Comparison of ENCODE assay signal across 8 cellular contexts in the genomic region with DNA sequence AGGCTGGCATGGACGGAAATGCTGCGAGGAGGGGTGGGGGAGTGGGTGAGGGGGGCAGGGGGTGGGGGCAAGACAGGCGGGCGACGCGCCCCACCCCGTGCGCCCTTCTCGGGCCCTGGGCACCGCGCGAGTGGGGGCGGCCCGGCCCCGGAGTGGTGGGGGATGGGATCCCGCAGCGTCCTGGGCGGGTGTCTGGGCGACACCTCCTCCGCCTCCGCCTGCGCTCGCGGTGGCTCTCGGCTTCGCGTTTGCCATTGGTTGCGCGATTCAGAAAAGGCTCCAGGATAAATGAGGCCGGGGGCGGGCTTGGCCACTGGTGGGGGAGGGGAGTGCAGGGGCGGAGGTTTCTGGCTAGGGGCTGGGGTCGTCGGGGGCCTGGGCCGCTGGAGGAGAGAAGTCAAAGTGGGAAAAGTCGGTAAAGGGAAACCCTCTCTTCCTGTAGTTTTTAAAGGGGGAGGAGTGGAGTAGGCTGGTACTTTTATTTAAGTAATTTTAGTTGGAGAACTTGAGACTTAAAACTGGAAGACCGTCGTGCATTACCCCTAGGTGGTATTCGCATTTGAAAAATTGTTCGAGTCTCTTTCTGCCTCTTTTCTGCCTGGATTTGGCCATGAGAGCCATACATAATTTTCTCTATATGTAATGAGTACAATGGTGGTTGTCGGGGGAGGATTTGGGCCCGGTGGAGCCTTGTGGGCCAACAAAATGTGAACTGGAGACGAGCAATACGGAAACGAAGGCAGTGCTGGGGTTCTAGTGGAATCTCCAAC. TPM values are rescaled to one million over a fixed set of nuclear protein-coding genes. Genes with fewer than 3 reads are reported as not detected.
A peak's percentile ranks its signal among the peaks of the same experiment; 100 is the strongest.
DNase-seq lines count a peak whose midpoint lies in the region; ATAC-seq and TF ChIP-seq lines count a peak whose summit lies in the region.

No MANE protein-coding gene starts in this region.

- H3K4me1 Mint-ChIP-seq in T-helper 2 cell treated with Interferon-gamma antibody and Interleukin-4, amounts not matched to agents 5 μg/mL and 100 μg/mL, for 36 hours (ENCODE audit: low read depth): peaks cover 49% of the 10 kb centered on the region

- H3K4me3 ChIP-seq in HCT116 (replicated peaks in 1 of 2; ENCODE audit: low read depth in 1 of 2, low read length in 2 of 2) (peak overlapping the region; percentile 75 to 77), epithelial cell of proximal tubule (ENCODE audit: low read depth, low read length) (peak overlapping the region; percentile 58), retinal pigment epithelial cell (ENCODE audit: low read length) (peak overlapping the region; percentile 75)

- peak overlapping the region; percentile 97 for H3K27ac ChIP-seq in HCT116 (ENCODE audit: low read depth, low read length)

- peaks cover 12% of the 10 kb centered on the region for H3K27me3 ChIP-seq in HCT116 (ENCODE audit: insufficient read depth, low read length)

- peaks cover 4% of the 10 kb centered on the region for H3K36me3 Mint-ChIP-seq in T-helper 2 cell treated with Interferon-gamma antibody and Interleukin-4, amounts not matched to agents 5 μg/mL and 100 μg/mL, for 36 hours (ENCODE audit: low read depth)

- no peak for TF ChIP-seq RAD21 in HCT116 (IDR thresholded peaks at IDR 0.05; ENCODE audit: low read depth)

- H3K79me2 ChIP-seq in HCT116 (ENCODE audit: insufficient read depth, low read length): peaks cover 60% of the 10 kb centered on the region

- H2AFZ ChIP-seq in HCT116 (ENCODE audit: low read depth, low read length, poor library complexity, severe bottlenecking): no peak overlapping the region

- H3K9me3 ChIP-seq in HCT116 (ENCODE audit: control insufficient read depth in 1 of 2, insufficient read depth in 1 of 2, low read depth in 1 of 2, low read length in 2 of 2): no peaks in the 10 kb centered on the region

- POLR2A ChIA-PET in HCT116 (lab: Charles Lee): no interaction called here

- H4K20me1 ChIP-seq in HCT116 (ENCODE audit: insufficient read depth): no peaks in the 10 kb centered on the region

- intact Hi-C loops in HCT116 (cut with micrococcal nuclease): loop anchor here (2.0 kb wide), 3 partner anchors 40 to 198 kb away; no protein-coding TSS in a partner anchor

- H3K4me1 ChIP-seq in HCT116 (ENCODE audit: control insufficient read depth in 1 of 2, insufficient read depth in 2 of 2, low read length in 2 of 2): peaks cover 35 to 49% of the 10 kb centered on the region in 2 experiments

- H3K4me2 ChIP-seq in HCT116 (ENCODE audit: low read length): peak overlapping the region; percentile 93

- in situ Hi-C loops in G401 (cut with HindIII; ENCODE audit: low sequenced_read_pairs): no loop called here

- H3K27me3 Mint-ChIP-seq in T-helper 2 cell treated with Interferon-gamma antibody and Interleukin-4, amounts not matched to agents 5 μg/mL and 100 μg/mL, for 36 hours (ENCODE audit: low read depth): peaks cover 34% of the 10 kb centered on the region

- H3K9me3 Mint-ChIP-seq in T-helper 2 cell treated with Interferon-gamma antibody and Interleukin-4, amounts not matched to agents 5 μg/mL and 100 μg/mL, for 36 hours: no peaks in the 10 kb centered on the region

- no peak for TF ChIP-seq POLR2A in HCT116 (IDR thresholded peaks at IDR 0.05; ENCODE audit: borderline replicate concordance, extremely low read depth, insufficient read depth, insufficient read length)

- peak overlapping the region; percentile 92 for H3K9ac ChIP-seq in HCT116 (ENCODE audit: low read length)

- peak; percentile 50 for DNase-seq in G401 (ENCODE audit: low spot score)
- peak; percentile 72 for DNase-seq in HCT116 (ENCODE audit: low read depth, low spot score)
- peak; percentile 78 for DNase-seq in NCI-H1417 treated with DMSO at 0.1 percent for 48 hours (lab: John Stamatoyannopoulos, UW)
- peak; percentile 78 for DNase-seq in T-helper 2 cell treated with Interferon-gamma antibody and Interleukin-4, amounts not matched to agents 5 μg/mL and 100 μg/mL, for 36 hours (ENCODE audit: low spot score)
- no peak for DNase-seq in epithelial cell of proximal tubule (ENCODE audit: low read depth)
- no peak for DNase-seq in retinal pigment epithelial cell (ENCODE audit: low read depth)
- DNase-seq in activated CD4-positive, CD25-positive, alpha-beta regulatory T cell (lab: John Stamatoyannopoulos, UW): no peak
- no peak for DNase-seq in ureter (ENCODE audit: low spot score)

- CTCF ChIA-PET in HCT116 (lab: Charles Lee): no interaction called here

- peak overlapping the region; percentile 95 for H3K27ac Mint-ChIP-seq in T-helper 2 cell treated with Interferon-gamma antibody and Interleukin-4, amounts not matched to agents 5 μg/mL and 100 μg/mL, for 36 hours

- TSS peak; percentile 90 for BruUV-seq in HCT116 (replicated peaks; lab: Mats Ljungman, UMichigan)

- no peaks in the 10 kb centered on the region; a peak in 1 of 4 replicates for H3K36me3 ChIP-seq in HCT116 (ENCODE audit: control insufficient read depth in 1 of 2, insufficient read depth in 2 of 2, low read length in 2 of 2)

- TF ChIP-seq CTCF in HCT116 (IDR thresholded peaks at IDR 0.05 in 2 of 3, conservative IDR thresholded peaks at IDR 0.05 in 1 of 3; ENCODE audit: borderline replicate concordance in 1 of 3, insufficient read depth in 1 of 3, low read depth in 2 of 3, low read length in 2 of 3) (no peak), epithelial cell of proximal tubule (conservative IDR thresholded peaks at IDR 0.05; ENCODE audit: low read depth, low read length) (no peak), retinal pigment epithelial cell (conservative IDR thresholded peaks at IDR 0.05; ENCODE audit: low read depth, low read length) (no peak)

- H3K9me2 ChIP-seq in HCT116 (ENCODE audit: insufficient read depth): no peaks in the 10 kb centered on the region

- RAD21 ChIA-PET in HCT116 (lab: Charles Lee; ENCODE audit: low non-redundant PET in 1 of 2, low total read pairs in 2 of 2, uncharacterized antibody in 2 of 2, unreplicated experiment in 2 of 2): no interaction called here

- ATAC-seq in HCT116: peak; percentile 55

- H3K4me3 Mint-ChIP-seq in T-helper 2 cell treated with Interferon-gamma antibody and Interleukin-4, amounts not matched to agents 5 μg/mL and 100 μg/mL, for 36 hours: peak overlapping the region; percentile 91

TF ChIP-seq in HCT116, 20 proteins besides CTCF, POLR2A, EP300 and RAD21:
- TF ChIP-seq TCF7L2 (IDR thresholded peaks at IDR 0.05; ENCODE audit: borderline replicate concordance, extremely low read depth, insufficient read depth, insufficient read length) (peak; percentile 36), EGR1 (IDR thresholded peaks at IDR 0.05; ENCODE audit: low read depth) (no peak), YY1 (IDR thresholded peaks at IDR 0.05; ENCODE audit: extremely low read depth, insufficient replicate concordance, low read depth, low read length) (no peak), ZNF274 (IDR thresholded peaks at IDR 0.05; ENCODE audit: low read depth, low read length) (no peak), CEBPB (IDR thresholded peaks at IDR 0.05; ENCODE audit: low read depth) (no peak), ZFX (IDR thresholded peaks at IDR 0.05) (no peak), EZH2phosphoT487 (IDR thresholded peaks at IDR 0.05; ENCODE audit: borderline replicate concordance) (no peak), EZH2 (IDR thresholded peaks at IDR 0.05) (no peak), CBX3 (IDR thresholded peaks at IDR 0.05; ENCODE audit: low read depth) (no peak), SP1 (IDR thresholded peaks at IDR 0.05; ENCODE audit: low read depth) (no peak), POLR2AphosphoS5 (IDR thresholded peaks at IDR 0.05; ENCODE audit: low read depth, low read length) (peak; percentile 29; the same call in 1 of the 2 replicates)
- TF ChIP-seq, protein P1, sequence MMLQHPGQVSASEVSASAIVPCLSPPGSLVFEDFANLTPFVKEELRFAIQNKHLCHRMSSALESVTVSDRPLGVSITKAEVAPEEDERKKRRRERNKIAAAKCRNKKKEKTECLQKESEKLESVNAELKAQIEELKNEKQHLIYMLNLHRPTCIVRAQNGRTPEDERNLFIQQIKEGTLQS (IDR thresholded peaks at IDR 0.05): no peak
- TF ChIP-seq, protein P2, sequence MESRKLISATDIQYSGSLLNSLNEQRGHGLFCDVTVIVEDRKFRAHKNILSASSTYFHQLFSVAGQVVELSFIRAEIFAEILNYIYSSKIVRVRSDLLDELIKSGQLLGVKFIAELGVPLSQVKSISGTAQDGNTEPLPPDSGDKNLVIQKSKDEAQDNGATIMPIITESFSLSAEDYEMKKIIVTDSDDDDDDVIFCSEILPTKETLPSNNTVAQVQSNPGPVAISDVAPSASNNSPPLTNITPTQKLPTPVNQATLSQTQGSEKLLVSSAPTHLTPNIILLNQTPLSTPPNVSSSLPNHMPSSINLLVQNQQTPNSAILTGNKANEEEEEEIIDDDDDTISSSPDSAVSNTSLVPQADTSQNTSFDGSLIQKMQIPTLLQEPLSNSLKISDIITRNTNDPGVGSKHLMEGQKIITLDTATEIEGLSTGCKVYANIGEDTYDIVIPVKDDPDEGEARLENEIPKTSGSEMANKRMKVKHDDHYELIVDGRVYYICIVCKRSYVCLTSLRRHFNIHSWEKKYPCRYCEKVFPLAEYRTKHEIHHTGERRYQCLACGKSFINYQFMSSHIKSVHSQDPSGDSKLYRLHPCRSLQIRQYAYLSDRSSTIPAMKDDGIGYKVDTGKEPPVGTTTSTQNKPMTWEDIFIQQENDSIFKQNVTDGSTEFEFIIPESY (IDR thresholded peaks at IDR 0.05; ENCODE audit: extremely low read depth, insufficient replicate concordance, low read length): no peak
- TF ChIP-seq, protein P3, sequence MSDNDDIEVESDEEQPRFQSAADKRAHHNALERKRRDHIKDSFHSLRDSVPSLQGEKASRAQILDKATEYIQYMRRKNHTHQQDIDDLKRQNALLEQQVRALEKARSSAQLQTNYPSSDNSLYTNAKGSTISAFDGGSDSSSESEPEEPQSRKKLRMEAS (IDR thresholded peaks at IDR 0.05): no peak
TF ChIP-seq in HCT116: peak in this region for 2.

RNA-seq across cellular contexts. Expression of a gene that starts 1.0 kb away (rescaled TPM):
- total RNA-seq in G401 (2014; rRNA removed; shearing (Covaris generic)): 47.0 and 69.7 TPM in 2 replicates
- total RNA-seq in HCT116 (2021; ENCODE audit: unreplicated experiment): 79.1 TPM
- 21.3 and 43.7 TPM in 2 replicates for polyA plus RNA-seq in HCT116 (2012)
- total RNA-seq in epithelial cell of proximal tubule: 42.4 and 49.3 TPM in 2 replicates
- total RNA-seq in ureter: 0.78 TPM

Comparison
In these comparisons a context has a peak if more than half of its experiments do, and no peak if none do; other contexts are left out.
1. DNase-seq: peak in G401 (single experiment), HCT116 (single experiment), NCI-H1417 treated with DMSO at 0.1 percent for 48 hours (single experiment) and T-helper 2 cell treated with Interferon-gamma antibody and Interleukin-4, amounts not matched to agents 5 μg/mL and 100 μg/mL, for 36 hours (single experiment); none in epithelial cell of proximal tubule (single experiment), retinal pigment epithelial cell (single experiment), activated CD4-positive, CD25-positive, alpha-beta regulatory T cell (0 of 4) and ureter (single experiment).
2. RNA of a gene that starts 1.0 kb away (total RNA-seq): 79.1 TPM in HCT116 (single experiment), 47.0 to 69.7 TPM in G401 and 42.4 to 49.3 TPM in epithelial cell of proximal tubule; 0.78 TPM in ureter (single experiment); every median in the first group is over 10 times any median in the second.
3. Peak in every context shown above with its lines, with median percentiles within 50 percentile points of each other: H3K4me3 ChIP-seq.